9 cellular contexts compared by ENCODE assay signal in genomic region chr21:33238565-33239255, GRCh38. TPM values are rescaled to one million over a fixed set of nuclear protein-coding genes. Genes with fewer than 3 reads are reported as not detected.
A peak's percentile ranks its signal among the peaks of the same experiment; 100 is the strongest.
DNase-seq lines count a peak whose midpoint lies in the region; ATAC-seq lines count a peak whose summit lies in the region.
"Had no signal": no experiment of that assay in that cellular context is flagged by ENCODE, and none has a peak within 500 bp of the region (broad histone marks: within the 10 kb centered on the region; RNA-seq: fewer than 3 reads in every experiment).

No MANE protein-coding gene starts in this region.

- H3K4me3 ChIP-seq in thymus (ENCODE audit: low read length) = no peak overlapping the region

- peak overlapping the region; percentile 76 for H3K27ac Mint-ChIP-seq in activated naive CD4-positive, alpha-beta T cell treated with anti-CD3 and anti-CD28 coated beads for 36 hours

- peaks cover 80% of the 10 kb centered on the region for H3K4me1 Mint-ChIP-seq in activated naive CD4-positive, alpha-beta T cell treated with anti-CD3 and anti-CD28 coated beads for 36 hours (ENCODE audit: low read depth)

- ATAC-seq in HG02981 (IDR thresholded peaks at IDR 0.05; ENCODE audit: unreplicated experiment) = peak; percentile 72
- no peak for ATAC-seq in Right ventricle myocardium inferior

- peak overlapping the region; percentile 3 for H3K4me3 Mint-ChIP-seq in activated naive CD4-positive, alpha-beta T cell treated with anti-CD3 and anti-CD28 coated beads for 36 hours

- no peak for DNase-seq in activated naive CD4-positive, alpha-beta T cell treated with anti-CD3 and anti-CD28 coated beads for 36 hours
- DNase-seq in activated naive CD4-positive, alpha-beta T cell treated with anti-CD3 and anti-CD28 coated beads, Interleukin-2, amount 50 U/mL, for 16 hours = no peak
- peak; percentile 63 for DNase-seq in RPMI8226
- no peak for DNase-seq in NCI-H446 treated with DMSO at 0.1 percent for 48 hours (lab: John Stamatoyannopoulos, UW)
- DNase-seq in Right ventricle myocardium inferior (ENCODE audit: missing footprints) = no peak
- no peak for DNase-seq in retina
- DNase-seq: BE2C had no signal

- H3K9me3 Mint-ChIP-seq in activated naive CD4-positive, alpha-beta T cell treated with anti-CD3 and anti-CD28 coated beads for 36 hours = no peaks in the 10 kb centered on the region

- peaks cover 19% of the 10 kb centered on the region for H3K36me3 ChIP-seq in thymus (ENCODE audit: control insufficient read depth, insufficient read depth)
- H3K36me3 ChIP-seq: BE2C had no signal

- CTCF ChIA-PET in activated naive CD4-positive, alpha-beta T cell treated with anti-CD3 and anti-CD28 coated beads for 36 hours (lab: Charles Lee) = interaction anchor here (0.6 to 1.1 kb wide), 3 partner anchors 13 to 123 kb away, joined by 3 read pairs; no protein-coding TSS in a partner anchor

- intact Hi-C loops in activated naive CD4-positive, alpha-beta T cell treated with anti-CD3 and anti-CD28 coated beads for 36 hours (cut with micrococcal nuclease) = loop anchor here (1.0 to 10.0 kb wide), 5 partner anchors 7 to 736 kb away; no protein-coding TSS in a partner anchor
- intact Hi-C loops in Right ventricle myocardium inferior (cut with DNase I) = no loop called here

- peak overlapping the region; percentile 48 for H3K27ac ChIP-seq in thymus (ENCODE audit: low read depth)

- peaks cover 28% of the 10 kb centered on the region for H3K4me1 ChIP-seq in thymus (ENCODE audit: control insufficient read depth, insufficient read depth, low read length)
- H3K4me1 ChIP-seq: BE2C had no signal

- no peaks in the 10 kb centered on the region for H3K9me3 ChIP-seq in thymus (ENCODE audit: control insufficient read depth)
- H3K9me3 ChIP-seq: BE2C had no signal

- H3K27me3 Mint-ChIP-seq in activated naive CD4-positive, alpha-beta T cell treated with anti-CD3 and anti-CD28 coated beads for 36 hours (ENCODE audit: low read depth) = no peaks in the 10 kb centered on the region

- peaks cover 13% of the 10 kb centered on the region for H3K36me3 Mint-ChIP-seq in activated naive CD4-positive, alpha-beta T cell treated with anti-CD3 and anti-CD28 coated beads for 36 hours (ENCODE audit: low read depth)

- H3K27me3 ChIP-seq in thymus (ENCODE audit: control insufficient read depth, insufficient read depth) = no peaks in the 10 kb centered on the region
- H3K27me3 ChIP-seq: BE2C had no signal

- 84% methylated on average over 7 of the region's 7 CpGs for WGBS in thymus

RNA-seq across cellular contexts. Expression of gene IFNAR2, which starts 9.0 kb away (rescaled TPM):
- total RNA-seq in activated naive CD4-positive, alpha-beta T cell treated with anti-CD3 and anti-CD28 coated beads for 36 hours = 10 to 100 TPM; 16.6 to 19.4 TPM
- 36.9 TPM for polyA plus RNA-seq in thymus
- 10.4 TPM for total RNA-seq in Right ventricle myocardium inferior

RNA-seq across cellular contexts. Expression of gene IL10RB, which starts 27.5 kb away (rescaled TPM):
- 10 to 100 TPM; 23.9 TPM for total RNA-seq in activated naive CD4-positive, alpha-beta T cell treated with anti-CD3 and anti-CD28 coated beads for 36 hours
- polyA plus RNA-seq in thymus = 42.9 TPM
- total RNA-seq in Right ventricle myocardium inferior = 8.9 TPM
